ENCODE assay signal across 16 cellular contexts in the genomic region with DNA sequence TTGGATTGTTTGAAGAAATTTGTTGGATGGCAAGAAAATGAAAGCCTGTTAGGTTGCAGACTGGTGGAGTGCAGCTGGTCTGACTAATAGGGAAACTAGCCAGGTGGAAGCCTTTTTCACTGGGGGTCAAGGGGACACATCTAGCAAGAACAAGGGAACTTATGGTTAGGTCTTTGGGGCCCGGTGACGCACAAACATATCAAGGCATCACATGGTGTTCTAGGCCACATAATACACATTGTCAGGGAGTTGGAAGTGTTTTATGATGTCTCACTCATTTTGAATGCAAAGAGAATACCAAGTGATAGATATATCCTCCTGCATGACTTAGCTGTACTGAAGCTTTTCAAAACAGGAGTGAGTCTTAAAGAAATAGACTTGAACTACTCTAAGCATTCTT.
DNase-seq lines count a peak whose midpoint lies in the region; ATAC-seq and TF ChIP-seq lines count a peak whose summit lies in the region.
"Had no signal": no experiment of that assay in that cellular context is flagged by ENCODE, and none has a peak within 500 bp of the region (broad histone marks: within the 10 kb centered on the region; RNA-seq: fewer than 3 reads in every experiment).

No MANE protein-coding gene starts in this region.

- no peaks in the 10 kb centered on the region for H3K27me3 ChIP-seq in SJSA1 (replicated peaks)
- H3K27me3 ChIP-seq: BE2C had no signal

- DNase-seq in SJSA1 (ENCODE audit: low read depth in 1 of 2, low spot score in 2 of 2) = peak; percentile 28 to 52
- peak; percentile 1 for DNase-seq in fibroblast of gingiva (ENCODE audit: low read depth)
- peak; percentile 85 for DNase-seq in retinal pigment epithelial cell (ENCODE audit: low read depth)
- DNase-seq in hypothalamus (lab: John Stamatoyannopoulos, UW) = no peak
- no peak for DNase-seq in type B pancreatic cell (ENCODE audit: extremely low spot score, unreplicated experiment)
- DNase-seq in NCI-H2196 (lab: John Stamatoyannopoulos, UW; ENCODE audit: unreplicated experiment) = no peak
- DNase-seq: activated CD8-positive, alpha-beta T cell treated with anti-CD3 and anti-CD28 coated beads for 36 hours; BE2C; GOT3; MM.1S; naive thymus-derived CD4-positive, alpha-beta T cell; NCI-H187 treated with DMSO at 0.1 percent for 48 hours had no signal

- ATAC-seq in GM18868 (IDR thresholded peaks at IDR 0.05; ENCODE audit: unreplicated experiment) = peak; percentile 39
- ATAC-seq: activated CD8-positive, alpha-beta T cell treated with anti-CD3 and anti-CD28 coated beads for 36 hours; naive thymus-derived CD4-positive, alpha-beta T cell had no signal

- no peak overlapping the region for H3K27ac Mint-ChIP-seq in type B pancreatic cell
- H3K27ac Mint-ChIP-seq: activated CD8-positive, alpha-beta T cell treated with anti-CD3 and anti-CD28 coated beads for 36 hours; activated T-helper 1 cell treated with anti-CD3 and anti-CD28 coated beads, Interleukin-12 subunit alpha, Interleukin-12 subunit beta, Interleukin-2, Interleukin-4 antibody, amounts not matched to agents 30 ng/mL and 10 ng/mL and 1 ng/mL, durations not matched to agents 14 hours and 24 hours and 36 hours; naive thymus-derived CD4-positive, alpha-beta T cell had no signal

- no peaks in the 10 kb centered on the region for H3K27me3 Mint-ChIP-seq in type B pancreatic cell
- H3K27me3 Mint-ChIP-seq: activated CD8-positive, alpha-beta T cell treated with anti-CD3 and anti-CD28 coated beads for 36 hours; naive thymus-derived CD4-positive, alpha-beta T cell had no signal

- H3K9me3 ChIP-seq in SJSA1 (replicated peaks) = no peaks in the 10 kb centered on the region
- H3K9me3 ChIP-seq: BE2C, prostate gland had no signal

- no peak for TF ChIP-seq CTCF in retinal pigment epithelial cell (conservative IDR thresholded peaks at IDR 0.05; ENCODE audit: low read depth, low read length)
- no peak for TF ChIP-seq CTCF in type B pancreatic cell (conservative IDR thresholded peaks at IDR 0.05)

- H3K4me3 Mint-ChIP-seq in type B pancreatic cell = no peak overlapping the region
- H3K4me3 Mint-ChIP-seq: activated CD8-positive, alpha-beta T cell treated with anti-CD3 and anti-CD28 coated beads for 36 hours; activated T-helper 1 cell treated with anti-CD3 and anti-CD28 coated beads, Interleukin-12 subunit alpha, Interleukin-12 subunit beta, Interleukin-2, Interleukin-4 antibody, amounts not matched to agents 30 ng/mL and 10 ng/mL and 1 ng/mL, durations not matched to agents 14 hours and 24 hours and 36 hours; naive thymus-derived CD4-positive, alpha-beta T cell had no signal

- peaks cover 6% of the 10 kb centered on the region for H3K9me3 Mint-ChIP-seq in type B pancreatic cell
- H3K9me3 Mint-ChIP-seq: activated CD8-positive, alpha-beta T cell treated with anti-CD3 and anti-CD28 coated beads for 36 hours had no signal

- H3K4me3 ChIP-seq in SJSA1 (no peak overlapping the region), retinal pigment epithelial cell (ENCODE audit: low read length) (no peak overlapping the region)
- H3K4me3 ChIP-seq: PC-9, prostate gland had no signal

- H3K4me1 Mint-ChIP-seq in type B pancreatic cell (ENCODE audit: unreplicated experiment) = peaks cover 12% of the 10 kb centered on the region
- H3K4me1 Mint-ChIP-seq: naive thymus-derived CD4-positive, alpha-beta T cell had no signal

- H3K4me1 ChIP-seq in SJSA1 (replicated peaks) = peaks cover 35% of the 10 kb centered on the region
- H3K4me1 ChIP-seq: BE2C had no signal

- no peaks in the 10 kb centered on the region for H3K36me3 ChIP-seq in SJSA1
- H3K36me3 ChIP-seq: BE2C, prostate gland had no signal

- H3K27ac ChIP-seq in SJSA1 = peak overlapping the region; percentile 97
- H3K27ac ChIP-seq: PC-9, prostate gland had no signal

- H3K36me3 Mint-ChIP-seq in type B pancreatic cell = no peaks in the 10 kb centered on the region
- H3K36me3 Mint-ChIP-seq: naive thymus-derived CD4-positive, alpha-beta T cell had no signal

Comparison
In these comparisons a context has a peak if more than half of its experiments do, and no peak if none do; other contexts are left out.
1. DNase-seq: peak in SJSA1 (2 of 2), fibroblast of gingiva (single experiment) and retinal pigment epithelial cell (single experiment); none in hypothalamus (0 of 51), type B pancreatic cell (single experiment) and NCI-H2196 (single experiment).